In genomic region chr12:9668141-9669018, GRCh38 we compare ENCODE assay signal across 11 cellular contexts. TPM values are rescaled to one million over a fixed set of nuclear protein-coding genes. Genes with fewer than 3 reads are reported as not detected.
DNase-seq lines count a peak whose midpoint lies in the region; ATAC-seq and TF ChIP-seq lines count a peak whose summit lies in the region.
"Had no signal": no experiment of that assay in that cellular context is flagged by ENCODE, and none has a peak within 500 bp of the region (broad histone marks: within the 10 kb centered on the region; RNA-seq: fewer than 3 reads in every experiment).

No MANE protein-coding gene starts in this region.

- no peaks in the 10 kb centered on the region for H3K4me1 ChIP-seq in endodermal cell (ENCODE audit: control insufficient read depth, insufficient read depth, low read length)
- H3K4me1 ChIP-seq: upper lobe of right lung had no signal

- H3K27me3 ChIP-seq in endodermal cell (ENCODE audit: control insufficient read depth, insufficient read depth, low read length, poor library complexity, severe bottlenecking): no peaks in the 10 kb centered on the region
- H3K27me3 ChIP-seq: upper lobe of right lung had no signal

- H3K4me1 Mint-ChIP-seq in stimulated activated naive CD8-positive, alpha-beta T cell treated with anti-CD3 and anti-CD28 coated beads, Interleukin-15, Interleukin-2, amounts not matched to agents 100 ng/mL and 50 ng/mL, for 24 hours (ENCODE audit: low read depth): peaks cover 84% of the 10 kb centered on the region
- peaks cover 48% of the 10 kb centered on the region for H3K4me1 Mint-ChIP-seq in activated CD4-positive, alpha-beta memory T cell treated with anti-CD3 and anti-CD28 coated beads for 36 hours (ENCODE audit: low read depth)
- H3K4me1 Mint-ChIP-seq in endodermal cell: peaks cover 4% of the 10 kb centered on the region

- DNase-seq in stimulated activated naive CD8-positive, alpha-beta T cell treated with anti-CD3 and anti-CD28 coated beads, Interleukin-15, Interleukin-2, amounts not matched to agents 100 U/mL and 50 U/mL, for 24 hours: no peak
- DNase-seq in activated CD4-positive, alpha-beta memory T cell treated with anti-CD3 and anti-CD28 coated beads for 36 hours: no peak
- DNase-seq in fibroblast of peridontal ligament (ENCODE audit: extremely low read depth): peak; percentile 62
- DNase-seq in SKM-1 (lab: John Stamatoyannopoulos, UW; ENCODE audit: unreplicated experiment): no peak
- no peak for DNase-seq in endodermal cell
- no peak for DNase-seq in GM13976 (ENCODE audit: low spot score)
- DNase-seq: NCI-H1694, T1000, upper lobe of right lung had no signal

- peaks cover 78% of the 10 kb centered on the region for H3K36me3 Mint-ChIP-seq in stimulated activated naive CD8-positive, alpha-beta T cell treated with anti-CD3 and anti-CD28 coated beads, Interleukin-15, Interleukin-2, amounts not matched to agents 100 ng/mL and 50 ng/mL, for 24 hours (ENCODE audit: low read depth)
- H3K36me3 Mint-ChIP-seq in activated CD4-positive, alpha-beta memory T cell treated with anti-CD3 and anti-CD28 coated beads for 36 hours: peaks cover 69% of the 10 kb centered on the region
- peaks cover 50% of the 10 kb centered on the region for H3K36me3 Mint-ChIP-seq in endodermal cell (ENCODE audit: low read depth)

- CTCF ChIA-PET in activated CD4-positive, alpha-beta memory T cell treated with anti-CD3 and anti-CD28 coated beads for 36 hours (lab: Charles Lee): interaction anchor here (0.7 to 2.6 kb wide), 4 partner anchors 20 to 92 kb away, joined by 3 to 13 read pairs (median 6); partner anchors contain the start of gene CD69

- TF ChIP-seq CTCF in endodermal cell (conservative IDR thresholded peaks at IDR 0.05): no peak
- no peak for TF ChIP-seq CTCF in GM13976 (IDR thresholded peaks at IDR 0.05; ENCODE audit: borderline replicate concordance, control extremely low read depth, extremely low read depth, insufficient read depth, missing control alignments)

- H3K27ac ChIP-seq in endodermal cell (ENCODE audit: low read depth, low read length): no peak overlapping the region
- H3K27ac ChIP-seq: upper lobe of right lung had no signal

- in situ Hi-C loops in GM13976 (cut with MboI; ENCODE audit: low sequenced_read_pairs, unreplicated experiment): no loop called here

- POLR2A ChIA-PET in activated CD4-positive, alpha-beta memory T cell treated with anti-CD3 and anti-CD28 coated beads for 36 hours (lab: Charles Lee): interaction anchor here (0.9 to 13.8 kb wide), 14 partner anchors 10 to 127 kb away, joined by 4 to 471 read pairs (median 8); partner anchors contain the start of gene CD69

- WGBS in endodermal cell (ENCODE audit: insufficient coverage in 1 of 2, insufficient read length in 1 of 2), 2 experiments: 95% methylated on average over 4 of the region's 4 CpGs; no CpG with 5 or more reads in 1 of the 2 experiments

- intact Hi-C loops in activated CD4-positive, alpha-beta memory T cell treated with anti-CD3 and anti-CD28 coated beads for 36 hours (cut with micrococcal nuclease): loop anchor here (1.0 to 2.0 kb wide), 4 partner anchors 18 to 198 kb away; partner anchors contain the start of gene CD69

- peak overlapping the region; percentile 100 for H3K27ac Mint-ChIP-seq in stimulated activated naive CD8-positive, alpha-beta T cell treated with anti-CD3 and anti-CD28 coated beads, Interleukin-15, Interleukin-2, amounts not matched to agents 100 ng/mL and 50 ng/mL, for 24 hours
- peak overlapping the region; percentile 98 for H3K27ac Mint-ChIP-seq in activated CD4-positive, alpha-beta memory T cell treated with anti-CD3 and anti-CD28 coated beads for 36 hours
- H3K27ac Mint-ChIP-seq in endodermal cell: no peak overlapping the region

- H3K27me3 Mint-ChIP-seq in stimulated activated naive CD8-positive, alpha-beta T cell treated with anti-CD3 and anti-CD28 coated beads, Interleukin-15, Interleukin-2, amounts not matched to agents 100 ng/mL and 50 ng/mL, for 24 hours: peaks cover 4% of the 10 kb centered on the region
- H3K27me3 Mint-ChIP-seq in activated CD4-positive, alpha-beta memory T cell treated with anti-CD3 and anti-CD28 coated beads for 36 hours: no peaks in the 10 kb centered on the region
- no peaks in the 10 kb centered on the region for H3K27me3 Mint-ChIP-seq in endodermal cell (ENCODE audit: insufficient read depth)

- H3K9me3 Mint-ChIP-seq in stimulated activated naive CD8-positive, alpha-beta T cell treated with anti-CD3 and anti-CD28 coated beads, Interleukin-15, Interleukin-2, amounts not matched to agents 100 ng/mL and 50 ng/mL, for 24 hours: no peaks in the 10 kb centered on the region
- no peaks in the 10 kb centered on the region for H3K9me3 Mint-ChIP-seq in activated CD4-positive, alpha-beta memory T cell treated with anti-CD3 and anti-CD28 coated beads for 36 hours
- no peaks in the 10 kb centered on the region for H3K9me3 Mint-ChIP-seq in endodermal cell

- peak overlapping the region; percentile 100 for H3K4me3 Mint-ChIP-seq in stimulated activated naive CD8-positive, alpha-beta T cell treated with anti-CD3 and anti-CD28 coated beads, Interleukin-15, Interleukin-2, amounts not matched to agents 100 ng/mL and 50 ng/mL, for 24 hours
- peak overlapping the region; percentile 93 for H3K4me3 Mint-ChIP-seq in activated CD4-positive, alpha-beta memory T cell treated with anti-CD3 and anti-CD28 coated beads for 36 hours
- no peak overlapping the region for H3K4me3 Mint-ChIP-seq in endodermal cell

- H3K9me3 ChIP-seq in endodermal cell (ENCODE audit: control insufficient read depth, low read length): no peaks in the 10 kb centered on the region
- H3K9me3 ChIP-seq: upper lobe of right lung had no signal

- no peak overlapping the region for H3K9ac ChIP-seq in endodermal cell (ENCODE audit: extremely low read depth, low read length, poor library complexity, severe bottlenecking)

- no peak for ATAC-seq in stimulated activated naive CD8-positive, alpha-beta T cell treated with anti-CD3 and anti-CD28 coated beads, Interleukin-15, Interleukin-2, amounts not matched to agents 100 U/mL and 50 U/mL, for 24 hours
- ATAC-seq in HG03460 (IDR thresholded peaks at IDR 0.05; ENCODE audit: unreplicated experiment): no peak
- ATAC-seq: upper lobe of right lung had no signal

- H3K4me3 ChIP-seq in endodermal cell (ENCODE audit: low read length): no peak overlapping the region
- H3K4me3 ChIP-seq: upper lobe of right lung had no signal

- peaks cover 11% of the 10 kb centered on the region for H3K36me3 ChIP-seq in endodermal cell (ENCODE audit: control insufficient read depth, insufficient read depth, low read length)

RNA-seq across cellular contexts. Expression of gene CLEC2D, which starts 1.1 kb away (rescaled TPM):
- 100 to 1,000 TPM; 191 to 199 TPM for total RNA-seq in activated CD4-positive, alpha-beta memory T cell treated with anti-CD3 and anti-CD28 coated beads for 36 hours
- total RNA-seq in endodermal cell: 10 to 100 TPM; 19.3 to 21.5 TPM
- 4.9 TPM for polyA plus RNA-seq in endodermal cell (2013, experiment 1 of 2)
- 5.4 TPM for polyA plus RNA-seq in endodermal cell (2013, experiment 2 of 2)

Comparison
In these comparisons a context has a peak if more than half of its experiments do, and no peak if none do; other contexts are left out.
1. RNA of gene CLEC2D, which starts 1.1 kb away (total RNA-seq): 191 to 199 TPM in activated CD4-positive, alpha-beta memory T cell treated with anti-CD3 and anti-CD28 coated beads for 36 hours; 19.3 to 21.5 TPM in endodermal cell; every median in the first group is over 4 times any median in the second.